Comparison of ENCODE assay signal across 9 cellular contexts in the genomic region with DNA sequence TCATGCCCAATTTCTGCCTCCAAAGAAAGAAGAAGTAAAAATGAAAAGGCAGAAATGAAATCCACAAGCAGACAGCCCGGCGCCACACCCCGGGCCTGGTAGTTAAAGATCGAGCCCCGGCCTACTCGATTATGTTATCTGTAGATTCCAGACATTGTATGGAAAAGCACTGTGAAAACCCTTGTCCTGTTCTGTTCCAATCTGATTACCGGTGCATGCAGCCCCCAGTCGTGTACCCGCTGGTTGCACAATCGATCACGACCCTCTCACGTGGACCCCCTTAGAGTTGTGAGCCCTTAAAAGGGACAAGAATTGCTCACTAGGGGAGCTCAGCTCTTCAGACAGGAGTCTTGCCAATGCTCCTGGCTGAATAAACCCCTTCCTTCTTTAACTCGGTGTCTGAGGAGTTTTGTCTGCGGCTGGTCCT. TPM values are rescaled to one million over a fixed set of nuclear protein-coding genes. Genes with fewer than 3 reads are reported as not detected.
"Had no signal": no experiment of that assay in that cellular context is flagged by ENCODE, and none has a peak within 500 bp of the region (broad histone marks: within the 10 kb centered on the region; RNA-seq: fewer than 3 reads in every experiment).

No MANE protein-coding gene starts in this region.

RNA-seq across cellular contexts. Expression of a gene that starts 42.1 kb away (rescaled TPM):
- total RNA-seq: HepG2, HT-29, IMR-90, M059J, PC-9, Peyer's patch, Right ventricle myocardium inferior, RPMI7951, SJCRH30 had no signal
